ENCODE assay signal across 12 cellular contexts in the genomic region with DNA sequence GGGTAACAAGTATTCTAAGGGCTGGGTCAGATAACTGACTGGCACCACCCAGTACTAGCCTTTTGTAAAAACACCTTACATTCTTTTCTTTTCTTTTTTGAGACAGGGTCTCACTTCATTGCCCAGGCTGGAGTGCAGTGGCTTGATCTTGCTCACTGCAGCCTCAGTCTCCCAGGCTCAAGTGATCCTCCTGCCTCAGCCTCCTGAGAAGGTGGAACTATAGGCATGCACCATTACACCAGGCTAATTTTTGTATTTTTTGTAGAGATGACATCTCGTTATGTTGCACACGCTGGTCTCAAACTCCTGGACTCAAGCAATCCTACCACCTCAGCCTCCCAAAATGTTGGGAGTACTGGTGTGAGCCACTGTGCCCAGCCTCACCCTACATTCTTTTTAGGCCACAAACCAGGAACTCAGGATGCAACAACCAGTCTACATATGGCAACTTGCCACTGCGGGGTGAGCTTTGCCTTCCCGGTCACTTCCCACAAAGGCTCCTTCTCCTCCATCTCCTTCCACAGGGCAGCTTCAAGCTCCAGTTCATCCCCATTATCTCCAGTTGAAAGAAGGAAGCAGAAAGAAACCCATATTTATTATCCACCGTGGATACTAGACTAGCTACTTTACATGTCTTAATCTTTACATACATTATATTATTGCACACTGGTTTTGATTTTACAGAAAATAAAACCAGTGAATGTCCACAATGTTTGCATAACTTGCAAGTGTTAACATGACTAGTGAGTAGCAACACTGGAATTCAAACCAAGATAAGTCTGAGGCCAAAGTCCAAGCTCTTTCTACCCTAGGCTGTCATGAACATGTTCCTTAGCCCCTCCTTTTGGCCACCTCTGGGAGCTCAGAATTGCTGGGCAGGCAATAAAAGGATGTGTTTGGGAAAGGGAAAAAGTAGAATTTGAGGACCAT. TPM values are rescaled to one million over a fixed set of nuclear protein-coding genes. Genes with fewer than 3 reads are reported as not detected.
DNase-seq lines count a peak whose midpoint lies in the region; ATAC-seq, FAIRE-seq and TF ChIP-seq lines count a peak whose summit lies in the region.
"Had no signal": no experiment of that assay in that cellular context is flagged by ENCODE, and none has a peak within 500 bp of the region (broad histone marks: within the 10 kb centered on the region; RNA-seq: fewer than 3 reads in every experiment).

No MANE protein-coding gene starts in this region.

- peak overlapping the region; percentile 58 for H3K27ac ChIP-seq in smooth muscle cell (ENCODE audit: low read depth)
- H3K27ac ChIP-seq in sigmoid colon: no peak overlapping the region

- H3K4me1 ChIP-seq in smooth muscle cell (ENCODE audit: low read depth) (peaks cover 5% of the 10 kb centered on the region), sigmoid colon (peaks cover 0 to 5% (median 0%) of the 10 kb centered on the region in 4 donors)

- no peaks in the 10 kb centered on the region for H3K9me3 ChIP-seq in smooth muscle cell (replicated peaks; ENCODE audit: low read depth)
- H3K9me3 ChIP-seq in sigmoid colon: no peaks in the 10 kb centered on the region

- peak overlapping the region; percentile 62 for H3K4me2 ChIP-seq in smooth muscle cell

- no peaks in the 10 kb centered on the region for H3K9me3 Mint-ChIP-seq in HFFc6
- H3K9me3 Mint-ChIP-seq: activated T-helper 17 cell treated with anti-CD3 and anti-CD28 coated beads, Interleukin-2, amount 50 U/mL, for 72 hours; neural crest cell had no signal

- H3K9ac ChIP-seq in smooth muscle cell (ENCODE audit: low read depth): no peak overlapping the region

- intact Hi-C loops in sigmoid colon (cut with DNase I): no loop called here

- peak; percentile 68 for FAIRE-seq in TTC549 (lab: Jason Lieb, UNC)

- peak overlapping the region; percentile 79 for H3K27ac Mint-ChIP-seq in HFFc6
- H3K27ac Mint-ChIP-seq: activated T-helper 17 cell treated with anti-CD3 and anti-CD28 coated beads, Interleukin-2, amount 50 U/mL, for 72 hours had no signal

- no peak for TF ChIP-seq EP300 in sigmoid colon (IDR thresholded peaks at IDR 0.05)

- 53% methylated on average over 5 of the region's 5 CpGs for WGBS in smooth muscle cell (ENCODE audit: low lambda C conversion rate)
- 28 to 73% methylated on average over 5 of the region's 5 CpGs for WGBS in sigmoid colon, 2 donors

- no peaks in the 10 kb centered on the region; the same call in 1 of the 2 replicates for H3K36me3 Mint-ChIP-seq in HFFc6 (ENCODE audit: low read depth)

- no peaks in the 10 kb centered on the region for H3K79me2 ChIP-seq in smooth muscle cell (ENCODE audit: low read depth)

- no peaks in the 10 kb centered on the region for H3K27me3 Mint-ChIP-seq in HFFc6 (ENCODE audit: insufficient read depth)
- H3K27me3 Mint-ChIP-seq: activated T-helper 17 cell treated with anti-CD3 and anti-CD28 coated beads, Interleukin-2, amount 50 U/mL, for 72 hours had no signal

- no peak for TF ChIP-seq POLR2A in sigmoid colon (IDR thresholded peaks at IDR 0.05)

- no peak overlapping the region for H2AFZ ChIP-seq in smooth muscle cell (ENCODE audit: low read depth)

- no peaks in the 10 kb centered on the region for H4K20me1 ChIP-seq in smooth muscle cell (ENCODE audit: low read depth)

- peak; percentile 35 for DNase-seq in HFFc6
- peak; percentile 47 to 73 for DNase-seq in foreskin fibroblast
- no peak for DNase-seq in smooth muscle cell (lab: John Stamatoyannopoulos, UW; ENCODE audit: unreplicated experiment)
- no peak for DNase-seq in GM20000 (ENCODE audit: low spot score)
- DNase-seq in activated naive CD4-positive, alpha-beta T cell treated with Interleukin-2 at 50 U/mL for 16 hours: no peak
- no peak for DNase-seq in sigmoid colon
- DNase-seq: foreskin melanocyte, T-helper 1 cell had no signal

- H3K4me3 Mint-ChIP-seq in HFFc6: peak overlapping the region; percentile 28
- H3K4me3 Mint-ChIP-seq: activated T-helper 17 cell treated with anti-CD3 and anti-CD28 coated beads, Interleukin-2, amount 50 U/mL, for 72 hours; neural crest cell had no signal

- ATAC-seq in HG02642 (IDR thresholded peaks at IDR 0.05; ENCODE audit: poor library complexity, unreplicated experiment): no peak
- ATAC-seq: activated T-helper 17 cell treated with anti-CD3 and anti-CD28 coated beads, Interleukin-2, amount 50 U/mL, for 72 hours had no signal

- peaks cover 27% of the 10 kb centered on the region for H3K4me1 Mint-ChIP-seq in HFFc6 (ENCODE audit: low read depth)
- H3K4me1 Mint-ChIP-seq: neural crest cell had no signal

- H3K4me3 ChIP-seq in foreskin fibroblast (ENCODE audit: low read depth in 1 of 2, low read length in 2 of 2): no peak overlapping the region
- no peak overlapping the region for H3K4me3 ChIP-seq in smooth muscle cell
- no peak overlapping the region for H3K4me3 ChIP-seq in sigmoid colon

- peaks cover 5% of the 10 kb centered on the region for H3F3A ChIP-seq in smooth muscle cell (ENCODE audit: low read depth)

- TF ChIP-seq CTCF in HFFc6 (IDR thresholded peaks at IDR 0.05) (no peak; the same call in 1 of the 2 replicates), foreskin fibroblast (IDR thresholded peaks at IDR 0.05; ENCODE audit: low read depth, low read length) (no peak), smooth muscle cell (IDR thresholded peaks at IDR 0.05; ENCODE audit: borderline replicate concordance, insufficient read depth, poor library complexity, severe bottlenecking) (no peak), GM20000 (IDR thresholded peaks at IDR 0.05; ENCODE audit: extremely low read depth, missing control alignments) (no peak), sigmoid colon (IDR thresholded peaks at IDR 0.05) (no peak)

- H3K27me3 ChIP-seq in smooth muscle cell (ENCODE audit: low read depth): no peaks in the 10 kb centered on the region
- H3K27me3 ChIP-seq in sigmoid colon: no peaks in the 10 kb centered on the region

- H3K36me3 ChIP-seq in smooth muscle cell (ENCODE audit: low read depth) (no peaks in the 10 kb centered on the region), sigmoid colon (no peaks in the 10 kb centered on the region)

RNA-seq across cellular contexts. Expression of a gene that starts 23.7 kb away (rescaled TPM):
- 10 to 100 TPM in 3 of 6 experiments, 1 to 10 TPM in 3; 7.4 to 12.7 (median 9.9) TPM for total RNA-seq in HFFc6 (2021; fragmentation: NEBNext Ultra II Directional; extraction: Animal tissue kit (Norgen Biotek cat#: 25700))
- total RNA-seq in smooth muscle cell (5.9 and 11.4 TPM in 2 replicates), sigmoid colon (under 1 TPM in 2 of 4 donors, not detected in 2; 0.14 to 0.99 TPM)
- polyA plus RNA-seq in smooth muscle cell (1.4 and 3.4 TPM in 2 replicates), sigmoid colon (1 to 10 TPM; 3.0 to 7.2 (median 4.0) TPM)

Comparison
In these comparisons a context has a peak if more than half of its experiments do, and no peak if none do; other contexts are left out.
1. DNase-seq: peak in HFFc6 (single experiment) and foreskin fibroblast (2 of 2); none in smooth muscle cell (single experiment), GM20000 (single experiment), activated naive CD4-positive, alpha-beta T cell treated with Interleukin-2 at 50 U/mL for 16 hours (single experiment) and sigmoid colon (single experiment).